In the genomic region with DNA sequence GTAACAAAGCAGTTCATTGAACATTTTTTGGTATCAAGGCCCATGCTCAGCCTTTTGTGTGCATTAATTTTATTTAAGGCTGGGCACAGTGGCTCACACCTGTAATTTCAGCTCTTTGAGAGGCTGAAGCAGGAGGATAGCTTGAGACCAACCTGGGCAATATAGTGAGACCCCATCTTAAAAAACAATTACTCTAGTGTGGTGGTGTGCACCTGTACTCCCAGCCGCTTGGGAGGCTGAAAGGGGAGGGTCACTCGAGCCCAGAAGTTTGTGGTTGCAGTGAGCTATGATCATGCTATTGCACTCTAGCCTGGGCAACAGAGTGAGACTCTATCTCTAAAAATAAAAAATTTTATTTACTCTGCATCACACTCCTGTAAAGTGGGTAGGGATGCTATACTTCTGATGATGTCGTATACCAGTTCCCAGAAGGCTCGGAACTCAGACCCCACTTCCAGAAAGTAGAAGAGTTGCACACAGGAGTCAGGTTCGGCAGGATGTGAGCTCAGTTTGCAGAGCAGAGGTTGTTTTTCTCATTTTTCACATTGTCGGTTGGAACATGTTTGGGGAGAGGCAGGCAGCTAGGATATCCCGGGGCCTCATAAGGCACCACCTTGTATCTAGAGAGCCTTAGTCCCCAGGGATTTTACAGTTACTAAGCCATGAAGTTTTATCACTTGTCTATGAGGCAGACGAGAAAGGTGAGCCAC, we compare ENCODE assay signal across 12 cellular contexts.
DNase-seq lines count a peak whose midpoint lies in the region; ATAC-seq and TF ChIP-seq lines count a peak whose summit lies in the region.
"Had no signal": no experiment of that assay in that cellular context is flagged by ENCODE, and none has a peak within 500 bp of the region (broad histone marks: within the 10 kb centered on the region; RNA-seq: fewer than 3 reads in every experiment).

No MANE protein-coding gene starts in this region.

- DNase-seq in CD14-positive monocyte (ENCODE audit: low spot score), result no peak
- no peak for DNase-seq in activated naive CD8-positive, alpha-beta T cell treated with anti-CD3 and anti-CD28 coated beads, Interleukin-2, amount 10 ng/mL, durations not matched to agents 7 days and 5 days
- no peak for DNase-seq in naive thymus-derived CD8-positive, alpha-beta T cell
- no peak for DNase-seq in NCI-H510A treated with DMSO at 0.1 percent for 48 hours (lab: John Stamatoyannopoulos, UW)
- DNase-seq in GM23248, result no peak
- DNase-seq in D341Med (ENCODE audit: low spot score), result no peak
- DNase-seq: COR-L47; MG63; stimulated activated CD4-positive, alpha-beta T cell treated with anti-CD3 and anti-CD28 coated beads, Interleukin-2, amount 100 ng/mL, for 48 hours had no signal

- H3K9me3 ChIP-seq in GM23248 (ENCODE audit: low read depth), result no peaks in the 10 kb centered on the region
- H3K9me3 ChIP-seq: MG63, pancreas had no signal

- H3K9me3 Mint-ChIP-seq in CD14-positive monocyte, result peaks cover 0 to 2% (median 0%) of the 10 kb centered on the region in 7 donors
- no peaks in the 10 kb centered on the region for H3K9me3 Mint-ChIP-seq in activated naive CD8-positive, alpha-beta T cell treated with anti-CD3 and anti-CD28 coated beads, Interleukin-2, amount 10 ng/mL, durations not matched to agents 7 days and 5 days
- no peaks in the 10 kb centered on the region for H3K9me3 Mint-ChIP-seq in naive thymus-derived CD8-positive, alpha-beta T cell

- ATAC-seq in GM18511 (IDR thresholded peaks at IDR 0.05; ENCODE audit: unreplicated experiment) (peak; percentile 1), GM21528 (IDR thresholded peaks at IDR 0.05; ENCODE audit: low FRiP score, unreplicated experiment) (no peak)
- ATAC-seq in activated naive CD8-positive, alpha-beta T cell treated with anti-CD3 and anti-CD28 coated beads, Interleukin-2, amount 10 ng/mL, durations not matched to agents 7 days and 5 days (ENCODE audit: low read depth), result no peak
- no peak for ATAC-seq in naive thymus-derived CD8-positive, alpha-beta T cell

- H3K4me1 ChIP-seq in GM23248 (ENCODE audit: insufficient read depth), result peaks cover 16% of the 10 kb centered on the region

- TF ChIP-seq CTCF in CD14-positive monocyte (IDR thresholded peaks at IDR 0.05), result no peak

- no peaks in the 10 kb centered on the region for H3K36me3 ChIP-seq in GM23248 (ENCODE audit: low read depth)
- H3K36me3 ChIP-seq: pancreas had no signal

- H3K4me3 ChIP-seq in GM23248, result no peak overlapping the region
- H3K4me3 ChIP-seq: MG63, pancreas had no signal

- intact Hi-C loops in CD14-positive monocyte (cut with micrococcal nuclease), result no loop called here

- 89 to 90% methylated on average over 8 of the region's 8 CpGs for WGBS in GM23248 (ENCODE audit: low coverage in 1 of 2, low lambda C conversion rate in 2 of 2, missing lambda C conversion rate in 2 of 2), 2 experiments

- H3K4me1 Mint-ChIP-seq in CD14-positive monocyte, result peaks cover 28% of the 10 kb centered on the region
- peaks cover 36% of the 10 kb centered on the region for H3K4me1 Mint-ChIP-seq in activated naive CD8-positive, alpha-beta T cell treated with anti-CD3 and anti-CD28 coated beads, Interleukin-2, amount 10 ng/mL, durations not matched to agents 7 days and 5 days
- peaks cover 26 to 89% (median 40%) of the 10 kb centered on the region in 4 donors for H3K4me1 Mint-ChIP-seq in naive thymus-derived CD8-positive, alpha-beta T cell

- POLR2A ChIA-PET in activated naive CD8-positive, alpha-beta T cell treated with anti-CD3 and anti-CD28 coated beads, Interleukin-2, amount 10 ng/mL, durations not matched to agents 7 days and 5 days (lab: Charles Lee), result no interaction called here
- POLR2A ChIA-PET in naive thymus-derived CD8-positive, alpha-beta T cell (lab: Charles Lee), result no interaction called here

- no peak overlapping the region for H3K4me3 Mint-ChIP-seq in CD14-positive monocyte
- no peak overlapping the region for H3K4me3 Mint-ChIP-seq in activated naive CD8-positive, alpha-beta T cell treated with anti-CD3 and anti-CD28 coated beads, Interleukin-2, amount 10 ng/mL, durations not matched to agents 7 days and 5 days
- peak overlapping the region in 3 of 10 donors; percentile 5 to 71 (median 18) for H3K4me3 Mint-ChIP-seq in naive thymus-derived CD8-positive, alpha-beta T cell

- no peaks in the 10 kb centered on the region for H4K20me1 ChIP-seq in GM23248 (ENCODE audit: insufficient read depth)

- H3K36me3 Mint-ChIP-seq in CD14-positive monocyte, result peaks cover 18 to 29% of the 10 kb centered on the region in 2 donors
- peaks cover 9% of the 10 kb centered on the region for H3K36me3 Mint-ChIP-seq in activated naive CD8-positive, alpha-beta T cell treated with anti-CD3 and anti-CD28 coated beads, Interleukin-2, amount 10 ng/mL, durations not matched to agents 7 days and 5 days
- H3K36me3 Mint-ChIP-seq in naive thymus-derived CD8-positive, alpha-beta T cell, result peaks cover 6 to 13% (median 10%) of the 10 kb centered on the region in 3 donors

- H3F3A ChIP-seq in GM23248 (ENCODE audit: insufficient read depth), result peaks cover 16% of the 10 kb centered on the region; the same call in 1 of the 2 replicates

- peaks cover 100% of the 10 kb centered on the region for H3K79me2 ChIP-seq in GM23248 (ENCODE audit: insufficient read depth)

- no peak overlapping the region for H3K27ac ChIP-seq in GM23248

- H3K27me3 ChIP-seq in GM23248 (replicated peaks; ENCODE audit: insufficient read depth), result no peaks in the 10 kb centered on the region
- H3K27me3 ChIP-seq: MG63, pancreas had no signal

- H3K27me3 Mint-ChIP-seq in CD14-positive monocyte (ENCODE audit: low read depth in 3 of 3), result no peaks in the 10 kb centered on the region
- no peaks in the 10 kb centered on the region for H3K27me3 Mint-ChIP-seq in activated naive CD8-positive, alpha-beta T cell treated with anti-CD3 and anti-CD28 coated beads, Interleukin-2, amount 10 ng/mL, durations not matched to agents 7 days and 5 days
- H3K27me3 Mint-ChIP-seq in naive thymus-derived CD8-positive, alpha-beta T cell, result no peaks in the 10 kb centered on the region

- H2AFZ ChIP-seq in GM23248, result no peak overlapping the region

- no peak overlapping the region for H3K9ac ChIP-seq in GM23248

- no peaks in the 10 kb centered on the region for H3K9me2 ChIP-seq in GM23248 (ENCODE audit: insufficient read depth)

- H3K4me2 ChIP-seq in GM23248 (ENCODE audit: unreplicated experiment), result no peak overlapping the region

- peak overlapping the region; percentile 70 to 96 (median 93) for H3K27ac Mint-ChIP-seq in CD14-positive monocyte
- H3K27ac Mint-ChIP-seq in activated naive CD8-positive, alpha-beta T cell treated with anti-CD3 and anti-CD28 coated beads, Interleukin-2, amount 10 ng/mL, durations not matched to agents 7 days and 5 days, result peak overlapping the region; percentile 43
- peak overlapping the region in 8 of 10 donors; percentile 6 to 81 (median 62) for H3K27ac Mint-ChIP-seq in naive thymus-derived CD8-positive, alpha-beta T cell

- in situ Hi-C loops in GM23248 (cut with MboI), result no loop called here

Comparison
In these comparisons a context has a peak if more than half of its experiments do, and no peak if none do; other contexts are left out.
1. H3K27ac Mint-ChIP-seq: peak in every context shown above with its lines; median percentile 93 in CD14-positive monocyte; 62 in naive thymus-derived CD8-positive, alpha-beta T cell; 43 in activated naive CD8-positive, alpha-beta T cell treated with anti-CD3 and anti-CD28 coated beads, Interleukin-2, amount 10 ng/mL, durations not matched to agents 7 days and 5 days.